ENCODE assay signal across 3 cellular contexts in the genomic region with DNA sequence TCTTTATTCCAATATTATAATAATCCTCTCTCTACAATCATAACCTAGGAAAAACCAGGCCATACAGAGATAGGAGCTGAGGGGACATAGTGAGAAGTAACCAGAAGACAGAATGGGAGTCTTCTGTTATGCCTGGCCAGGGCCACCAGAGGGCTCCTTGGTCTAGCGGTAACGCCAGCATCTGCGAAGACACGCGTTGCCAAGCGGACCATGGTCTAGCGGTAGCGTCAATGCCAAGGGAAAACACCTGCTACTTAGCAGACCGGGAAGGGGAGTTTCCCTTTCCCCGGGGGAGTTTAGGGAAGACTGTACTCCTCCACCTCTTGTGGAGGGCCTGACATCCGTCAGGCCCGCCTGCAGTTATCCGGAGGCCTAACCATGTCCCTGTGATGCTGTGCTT.
TF ChIP-seq lines count a peak whose summit lies in the region.

No MANE protein-coding gene starts in this region.

TF ChIP-seq in SK-N-SH, 30 proteins besides CTCF, POLR2A, EP300 and RAD21:
- TF ChIP-seq RFX5 (IDR thresholded peaks at IDR 0.05; ENCODE audit: low read length) (no peak), ELF1 (IDR thresholded peaks at IDR 0.05) (no peak), MXI1 (IDR thresholded peaks at IDR 0.05; ENCODE audit: low read depth, low read length) (no peak), NRF1 (IDR thresholded peaks at IDR 0.05; ENCODE audit: low read depth, low read length) (no peak), ZBTB33 (IDR thresholded peaks at IDR 0.05; ENCODE audit: borderline replicate concordance, low read depth) (no peak), GATA2 (CRISPR knock-in tag; IDR thresholded peaks at IDR 0.05) (no peak), FOXM1 (IDR thresholded peaks at IDR 0.05; ENCODE audit: low read depth) (no peak), FOSL2 (IDR thresholded peaks at IDR 0.05; ENCODE audit: borderline replicate concordance, low read depth) (no peak), TCF12 (IDR thresholded peaks at IDR 0.05) (no peak), IRF3 (IDR thresholded peaks at IDR 0.05; ENCODE audit: low read depth, low read length) (no peak), TAF1 (IDR thresholded peaks at IDR 0.05; ENCODE audit: borderline replicate concordance, low read depth, low read length) (no peak)
- TF ChIP-seq, protein P1, sequence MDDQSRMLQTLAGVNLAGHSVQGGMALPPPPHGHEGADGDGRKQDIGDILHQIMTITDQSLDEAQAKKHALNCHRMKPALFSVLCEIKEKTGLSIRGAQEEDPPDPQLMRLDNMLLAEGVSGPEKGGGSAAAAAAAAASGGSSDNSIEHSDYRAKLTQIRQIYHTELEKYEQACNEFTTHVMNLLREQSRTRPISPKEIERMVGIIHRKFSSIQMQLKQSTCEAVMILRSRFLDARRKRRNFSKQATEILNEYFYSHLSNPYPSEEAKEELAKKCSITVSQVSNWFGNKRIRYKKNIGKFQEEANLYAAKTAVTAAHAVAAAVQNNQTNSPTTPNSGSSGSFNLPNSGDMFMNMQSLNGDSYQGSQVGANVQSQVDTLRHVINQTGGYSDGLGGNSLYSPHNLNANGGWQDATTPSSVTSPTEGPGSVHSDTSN (IDR thresholded peaks at IDR 0.05) = no peak
TF ChIP-seq in SK-N-SH: peak in this region for 0.

TF ChIP-seq in SK-N-SH treated with all-trans-retinoic acid at 6 μM for 48 hours, 23 proteins besides CTCF, POLR2A, EP300 and RAD21:
- TF ChIP-seq GLIS3 (CRISPR knock-in tag; IDR thresholded peaks at IDR 0.05) (no peak), ARNTL (CRISPR knock-in tag; IDR thresholded peaks at IDR 0.05; ENCODE audit: borderline replicate concordance, low read depth) (no peak)
TF ChIP-seq in SK-N-SH treated with all-trans-retinoic acid at 6 μM for 48 hours: peak in this region for 0.

TF ChIP-seq in endothelial cell of umbilical vein, 7 proteins besides CTCF, POLR2A, EP300 and RAD21:
- TF ChIP-seq FOS (IDR thresholded peaks at IDR 0.05; ENCODE audit: borderline replicate concordance, insufficient read depth, low read length) = no peak
- TF ChIP-seq MAX (IDR thresholded peaks at IDR 0.05; ENCODE audit: insufficient read depth, insufficient read length) = no peak
- no peak for TF ChIP-seq JUN (IDR thresholded peaks at IDR 0.05; ENCODE audit: borderline replicate concordance, insufficient read depth, insufficient read length, low read depth)
- TF ChIP-seq EZH2 (IDR thresholded peaks at IDR 0.05; ENCODE audit: borderline replicate concordance, low read depth, low read length, severe bottlenecking) = no peak
- TF ChIP-seq GATA2 (IDR thresholded peaks at IDR 0.05; ENCODE audit: insufficient read depth, insufficient read length, low read depth, low read length) = no peak
- no peak for TF ChIP-seq MYC (IDR thresholded peaks at IDR 0.05; ENCODE audit: low read depth, low read length)
- no peak for TF ChIP-seq POLR2AphosphoS5 (IDR thresholded peaks at IDR 0.05; ENCODE audit: insufficient read depth, low read depth, low read length)
TF ChIP-seq in endothelial cell of umbilical vein: peak in this region for 0.
